Comparison of ENCODE assay signal across 1 cellular context in the genomic region with DNA sequence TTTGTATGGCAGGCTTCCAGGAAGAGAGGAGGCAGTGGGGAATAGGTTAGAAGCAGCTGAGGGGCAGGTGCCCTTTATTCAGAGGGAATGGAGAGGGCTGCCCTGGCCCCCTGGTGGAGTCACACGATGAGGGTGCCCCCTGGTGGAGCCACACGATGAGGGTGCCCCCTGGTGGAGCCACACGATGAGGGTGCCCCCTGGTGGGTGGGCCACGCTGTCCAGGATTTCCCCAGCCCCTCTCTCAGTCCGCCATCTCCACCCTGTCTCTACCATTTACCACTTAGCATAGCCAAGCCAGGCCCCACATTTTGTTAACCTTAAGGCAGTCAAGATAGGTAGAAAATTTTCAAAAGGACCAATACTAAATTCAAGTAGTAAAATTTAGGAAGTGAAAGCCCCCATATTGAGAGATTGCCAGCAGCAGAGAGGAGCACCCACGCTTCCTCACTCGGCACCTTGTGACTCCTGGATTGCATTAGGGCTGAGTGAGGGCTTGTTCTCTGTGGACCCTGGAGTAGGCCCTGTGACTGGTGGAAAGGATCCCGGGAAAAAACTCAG.
TF ChIP-seq lines count a peak whose summit lies in the region.

No MANE protein-coding gene starts in this region.

TF ChIP-seq in HepG2, 621 proteins besides CTCF, POLR2A, EP300 and RAD21 (continued from another document and continues in another):
- TF ChIP-seq ZNF407 (CRISPR knock-in tag; IDR thresholded peaks at IDR 0.05; ENCODE audit: not compliant biosample characterization) (no peak), TMF1 (CRISPR knock-in tag; IDR thresholded peaks at IDR 0.05; ENCODE audit: low read depth) (no peak), ZBTB7B (CRISPR knock-in tag; IDR thresholded peaks at IDR 0.05) (peak; percentile 84), RFX5 (IDR thresholded peaks at IDR 0.05; ENCODE audit: low read depth, low read length) (peak; percentile 14; the same call in 1 of the 2 replicates), STAG1 (CRISPR knock-in tag; IDR thresholded peaks at IDR 0.05) (peak; percentile 90), HNRNPLL (IDR thresholded peaks at IDR 0.05; ENCODE audit: low read depth, low read length, poor library complexity, severe bottlenecking) (no peak), RARG (CRISPR knock-in tag; IDR thresholded peaks at IDR 0.05; ENCODE audit: low read depth) (no peak), XRCC5 (optimal IDR thresholded peaks at IDR 0.05; ENCODE audit: low read length) (peak; percentile 96), GMEB2 (CRISPR knock-in tag; IDR thresholded peaks at IDR 0.05; ENCODE audit: low read depth) (no peak), DMAP1 (CRISPR knock-in tag; IDR thresholded peaks at IDR 0.05) (no peak), SAP130 (CRISPR knock-in tag; IDR thresholded peaks at IDR 0.05; ENCODE audit: low read depth) (peak; percentile 41), ZNF331 (CRISPR knock-in tag; IDR thresholded peaks at IDR 0.05) (peak; percentile 31; the same call in 1 of the 2 replicates), ZFP90 (CRISPR knock-in tag; IDR thresholded peaks at IDR 0.05; ENCODE audit: borderline replicate concordance) (0 out of 2 replicates have a peak, but pooled peaks have one; percentile 49), PITX1 (CRISPR knock-in tag; IDR thresholded peaks at IDR 0.05) (no peak), ELF3 (CRISPR knock-in tag; IDR thresholded peaks at IDR 0.05) (0 out of 2 replicates have a peak, but pooled peaks have one; percentile 16), KDM5B (CRISPR knock-in tag; IDR thresholded peaks at IDR 0.05; ENCODE audit: borderline replicate concordance) (0 out of 2 replicates have a peak, but pooled peaks have one; percentile 31), ZNF678 (CRISPR knock-in tag; IDR thresholded peaks at IDR 0.05) (no peak), ZEB1 (IDR thresholded peaks at IDR 0.05; ENCODE audit: insufficient replicate concordance, low read depth) (no peak), MIER3 (CRISPR knock-in tag; IDR thresholded peaks at IDR 0.05; ENCODE audit: borderline replicate concordance) (0 out of 2 replicates have a peak, but pooled peaks have one; percentile 47), ZNF713 (CRISPR knock-in tag; IDR thresholded peaks at IDR 0.05) (no peak), HMG20B (CRISPR knock-in tag; conservative IDR thresholded peaks at IDR 0.05) (no peak)
- TF ChIP-seq, protein P1, sequence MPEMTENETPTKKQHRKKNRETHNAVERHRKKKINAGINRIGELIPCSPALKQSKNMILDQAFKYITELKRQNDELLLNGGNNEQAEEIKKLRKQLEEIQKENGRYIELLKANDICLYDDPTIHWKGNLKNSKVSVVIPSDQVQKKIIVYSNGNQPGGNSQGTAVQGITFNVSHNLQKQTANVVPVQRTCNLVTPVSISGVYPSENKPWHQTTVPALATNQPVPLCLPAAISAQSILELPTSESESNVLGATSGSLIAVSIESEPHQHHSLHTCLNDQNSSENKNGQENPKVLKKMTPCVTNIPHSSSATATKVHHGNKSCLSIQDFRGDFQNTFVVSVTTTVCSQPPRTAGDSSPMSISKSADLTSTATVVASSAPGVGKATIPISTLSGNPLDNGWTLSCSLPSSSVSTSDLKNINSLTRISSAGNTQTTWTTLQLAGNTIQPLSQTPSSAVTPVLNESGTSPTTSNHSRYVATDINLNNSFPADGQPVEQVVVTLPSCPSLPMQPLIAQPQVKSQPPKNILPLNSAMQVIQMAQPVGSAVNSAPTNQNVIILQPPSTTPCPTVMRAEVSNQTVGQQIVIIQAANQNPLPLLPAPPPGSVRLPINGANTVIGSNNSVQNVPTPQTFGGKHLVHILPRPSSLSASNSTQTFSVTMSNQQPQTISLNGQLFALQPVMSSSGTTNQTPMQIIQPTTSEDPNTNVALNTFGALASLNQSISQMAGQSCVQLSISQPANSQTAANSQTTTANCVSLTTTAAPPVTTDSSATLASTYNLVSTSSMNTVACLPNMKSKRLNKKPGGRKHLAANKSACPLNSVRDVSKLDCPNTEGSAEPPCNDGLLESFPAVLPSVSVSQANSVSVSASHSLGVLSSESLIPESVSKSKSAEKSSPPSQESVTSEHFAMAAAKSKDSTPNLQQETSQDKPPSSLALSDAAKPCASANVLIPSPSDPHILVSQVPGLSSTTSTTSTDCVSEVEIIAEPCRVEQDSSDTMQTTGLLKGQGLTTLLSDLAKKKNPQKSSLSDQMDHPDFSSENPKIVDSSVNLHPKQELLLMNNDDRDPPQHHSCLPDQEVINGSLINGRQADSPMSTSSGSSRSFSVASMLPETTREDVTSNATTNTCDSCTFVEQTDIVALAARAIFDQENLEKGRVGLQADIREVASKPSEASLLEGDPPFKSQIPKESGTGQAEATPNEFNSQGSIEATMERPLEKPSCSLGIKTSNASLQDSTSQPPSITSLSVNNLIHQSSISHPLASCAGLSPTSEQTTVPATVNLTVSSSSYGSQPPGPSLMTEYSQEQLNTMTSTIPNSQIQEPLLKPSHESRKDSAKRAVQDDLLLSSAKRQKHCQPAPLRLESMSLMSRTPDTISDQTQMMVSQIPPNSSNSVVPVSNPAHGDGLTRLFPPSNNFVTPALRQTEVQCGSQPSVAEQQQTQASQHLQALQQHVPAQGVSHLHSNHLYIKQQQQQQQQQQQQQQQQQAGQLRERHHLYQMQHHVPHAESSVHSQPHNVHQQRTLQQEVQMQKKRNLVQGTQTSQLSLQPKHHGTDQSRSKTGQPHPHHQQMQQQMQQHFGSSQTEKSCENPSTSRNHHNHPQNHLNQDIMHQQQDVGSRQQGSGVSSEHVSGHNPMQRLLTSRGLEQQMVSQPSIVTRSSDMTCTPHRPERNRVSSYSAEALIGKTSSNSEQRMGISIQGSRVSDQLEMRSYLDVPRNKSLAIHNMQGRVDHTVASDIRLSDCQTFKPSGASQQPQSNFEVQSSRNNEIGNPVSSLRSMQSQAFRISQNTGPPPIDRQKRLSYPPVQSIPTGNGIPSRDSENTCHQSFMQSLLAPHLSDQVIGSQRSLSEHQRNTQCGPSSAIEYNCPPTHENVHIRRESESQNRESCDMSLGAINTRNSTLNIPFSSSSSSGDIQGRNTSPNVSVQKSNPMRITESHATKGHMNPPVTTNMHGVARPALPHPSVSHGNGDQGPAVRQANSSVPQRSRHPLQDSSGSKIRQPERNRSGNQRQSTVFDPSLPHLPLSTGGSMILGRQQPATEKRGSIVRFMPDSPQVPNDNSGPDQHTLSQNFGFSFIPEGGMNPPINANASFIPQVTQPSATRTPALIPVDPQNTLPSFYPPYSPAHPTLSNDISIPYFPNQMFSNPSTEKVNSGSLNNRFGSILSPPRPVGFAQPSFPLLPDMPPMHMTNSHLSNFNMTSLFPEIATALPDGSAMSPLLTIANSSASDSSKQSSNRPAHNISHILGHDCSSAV (CRISPR knock-in tag; IDR thresholded peaks at IDR 0.05; ENCODE audit: borderline replicate concordance) = no peak
- TF ChIP-seq, protein P2, sequence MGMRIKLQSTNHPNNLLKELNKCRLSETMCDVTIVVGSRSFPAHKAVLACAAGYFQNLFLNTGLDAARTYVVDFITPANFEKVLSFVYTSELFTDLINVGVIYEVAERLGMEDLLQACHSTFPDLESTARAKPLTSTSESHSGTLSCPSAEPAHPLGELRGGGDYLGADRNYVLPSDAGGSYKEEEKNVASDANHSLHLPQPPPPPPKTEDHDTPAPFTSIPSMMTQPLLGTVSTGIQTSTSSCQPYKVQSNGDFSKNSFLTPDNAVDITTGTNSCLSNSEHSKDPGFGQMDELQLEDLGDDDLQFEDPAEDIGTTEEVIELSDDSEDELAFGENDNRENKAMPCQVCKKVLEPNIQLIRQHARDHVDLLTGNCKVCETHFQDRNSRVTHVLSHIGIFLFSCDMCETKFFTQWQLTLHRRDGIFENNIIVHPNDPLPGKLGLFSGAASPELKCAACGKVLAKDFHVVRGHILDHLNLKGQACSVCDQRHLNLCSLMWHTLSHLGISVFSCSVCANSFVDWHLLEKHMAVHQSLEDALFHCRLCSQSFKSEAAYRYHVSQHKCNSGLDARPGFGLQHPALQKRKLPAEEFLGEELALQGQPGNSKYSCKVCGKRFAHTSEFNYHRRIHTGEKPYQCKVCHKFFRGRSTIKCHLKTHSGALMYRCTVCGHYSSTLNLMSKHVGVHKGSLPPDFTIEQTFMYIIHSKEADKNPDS (CRISPR knock-in tag; IDR thresholded peaks at IDR 0.05) = no peak
- TF ChIP-seq, protein P3, sequence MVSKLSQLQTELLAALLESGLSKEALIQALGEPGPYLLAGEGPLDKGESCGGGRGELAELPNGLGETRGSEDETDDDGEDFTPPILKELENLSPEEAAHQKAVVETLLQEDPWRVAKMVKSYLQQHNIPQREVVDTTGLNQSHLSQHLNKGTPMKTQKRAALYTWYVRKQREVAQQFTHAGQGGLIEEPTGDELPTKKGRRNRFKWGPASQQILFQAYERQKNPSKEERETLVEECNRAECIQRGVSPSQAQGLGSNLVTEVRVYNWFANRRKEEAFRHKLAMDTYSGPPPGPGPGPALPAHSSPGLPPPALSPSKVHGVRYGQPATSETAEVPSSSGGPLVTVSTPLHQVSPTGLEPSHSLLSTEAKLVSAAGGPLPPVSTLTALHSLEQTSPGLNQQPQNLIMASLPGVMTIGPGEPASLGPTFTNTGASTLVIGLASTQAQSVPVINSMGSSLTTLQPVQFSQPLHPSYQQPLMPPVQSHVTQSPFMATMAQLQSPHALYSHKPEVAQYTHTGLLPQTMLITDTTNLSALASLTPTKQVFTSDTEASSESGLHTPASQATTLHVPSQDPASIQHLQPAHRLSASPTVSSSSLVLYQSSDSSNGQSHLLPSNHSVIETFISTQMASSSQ (IDR thresholded peaks at IDR 0.05; ENCODE audit: low read depth) = no peak
- TF ChIP-seq, protein P3 (CRISPR knock-in tag; IDR thresholded peaks at IDR 0.05; ENCODE audit: borderline replicate concordance) = no peak
